Comparison of ENCODE assay signal across 8 cellular contexts in the genomic region with DNA sequence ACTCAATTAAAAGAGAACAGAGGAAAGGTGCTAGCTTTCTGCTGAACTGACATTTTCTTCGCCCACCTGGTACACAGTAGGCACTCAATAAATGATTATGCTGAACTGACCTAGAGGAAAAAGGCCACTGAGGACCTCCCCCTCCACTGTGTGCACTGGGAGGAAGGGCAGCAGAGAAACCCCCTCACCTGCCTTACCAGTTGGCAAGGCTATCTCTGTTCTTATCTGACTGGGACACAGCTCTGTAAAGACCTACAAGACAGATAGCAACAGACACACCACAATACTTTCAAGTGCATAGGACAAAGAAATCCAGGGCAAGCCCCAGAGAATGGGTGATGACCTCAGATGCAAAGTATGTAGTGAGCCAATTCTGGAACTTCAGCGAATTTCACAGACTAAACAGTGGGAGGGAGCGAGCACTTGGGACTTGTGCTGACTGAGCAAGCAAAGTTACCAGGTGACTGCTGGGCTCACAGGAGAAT. TPM values are rescaled to one million over a fixed set of nuclear protein-coding genes. Genes with fewer than 3 reads are reported as not detected.
DNase-seq lines count a peak whose midpoint lies in the region; ATAC-seq and TF ChIP-seq lines count a peak whose summit lies in the region.

No MANE protein-coding gene starts in this region.

- H3K36me3 ChIP-seq in brain microvascular endothelial cell (replicated peaks), result peaks cover 21% of the 10 kb centered on the region
- peaks cover 5 to 22% of the 10 kb centered on the region in 2 experiments for H3K36me3 ChIP-seq in mesenchymal stem cell (ENCODE audit: control insufficient read depth in 1 of 2, insufficient read depth in 2 of 2, low read depth in 1 of 2, low read length in 2 of 2)

- H3K79me1 ChIP-seq in mesenchymal stem cell (replicated peaks; ENCODE audit: low read length, poor library complexity, severe bottlenecking), result peaks cover 14% of the 10 kb centered on the region

- no peak overlapping the region for H3K4me2 ChIP-seq in mesenchymal stem cell (ENCODE audit: low read length, poor library complexity, severe bottlenecking)

- H3K27ac ChIP-seq in brain microvascular endothelial cell, result peak overlapping the region; percentile 98
- peak overlapping the region; percentile 93 for H3K27ac ChIP-seq in mesenchymal stem cell (ENCODE audit: low read length, poor library complexity, severe bottlenecking)

- H2AFZ ChIP-seq in mesenchymal stem cell (ENCODE audit: low read depth, low read length), result no peak overlapping the region

- peak overlapping the region; percentile 81 for H4K8ac ChIP-seq in mesenchymal stem cell (ENCODE audit: low read length)

- peak overlapping the region; percentile 49 for H2BK5ac ChIP-seq in mesenchymal stem cell (ENCODE audit: low read depth, low read length, poor library complexity, severe bottlenecking)

- no peak overlapping the region for H3K14ac ChIP-seq in mesenchymal stem cell (ENCODE audit: low read length in 2 of 2)

- DNase-seq in AG20443 (ENCODE audit: low spot score) (peak; percentile 88), brain microvascular endothelial cell (peak; percentile 94), mesenchymal stem cell (peak; percentile 99), activated gamma-delta T cell treated with Interleukin-2 at 50 U/mL for 16 hours (no peak), NK-92 (lab: John Stamatoyannopoulos, UW; ENCODE audit: unreplicated experiment) (no peak), NCI-H2107 (lab: John Stamatoyannopoulos, UW) (no peak), GM10266 (ENCODE audit: extremely low spot score) (no peak)

- in situ Hi-C loops in brain microvascular endothelial cell (cut with HindIII; ENCODE audit: low pct_ligation_motif_present, low sequenced_read_pairs), result no loop called here

- H2BK120ac ChIP-seq in mesenchymal stem cell (ENCODE audit: low read depth, low read length), result no peak overlapping the region

- no peak overlapping the region for H3K4me3 ChIP-seq in brain microvascular endothelial cell (ENCODE audit: low read depth, low read length)
- peak overlapping the region in 1 of 2 experiments; percentile 32 for H3K4me3 ChIP-seq in mesenchymal stem cell (ENCODE audit: insufficient read depth in 1 of 2, low read depth in 1 of 2, low read length in 2 of 2)

- peak; percentile 56 for ATAC-seq in HG02938 (IDR thresholded peaks at IDR 0.05; ENCODE audit: unreplicated experiment)

- H2AK5ac ChIP-seq in mesenchymal stem cell (ENCODE audit: low read length, severe bottlenecking), result peak overlapping the region; percentile 94

- H2BK12ac ChIP-seq in mesenchymal stem cell (ENCODE audit: low read length in 2 of 2), result no peak overlapping the region

- H3K27me3 ChIP-seq in brain microvascular endothelial cell (replicated peaks) (no peaks in the 10 kb centered on the region), mesenchymal stem cell (ENCODE audit: control insufficient read depth in 1 of 2, insufficient read depth in 1 of 2, low read length in 2 of 2) (no peaks in the 10 kb centered on the region)

- H3K23ac ChIP-seq in mesenchymal stem cell (ENCODE audit: low read length in 2 of 2), result no peak overlapping the region

- peak overlapping the region; percentile 64 to 86 for H3K18ac ChIP-seq in mesenchymal stem cell (ENCODE audit: low read depth in 1 of 2, low read length in 2 of 2)

- 31% methylated on average over 3 of the region's 3 CpGs for WGBS in mesenchymal stem cell

- H3K4ac ChIP-seq in mesenchymal stem cell (ENCODE audit: low read depth in 1 of 2, low read length in 2 of 2), result peak overlapping the region in 1 of 2 experiments; percentile 67

- H3K9me3 ChIP-seq in mesenchymal stem cell (ENCODE audit: control insufficient read depth, low read length), result peaks cover 9% of the 10 kb centered on the region

- H2BK15ac ChIP-seq in mesenchymal stem cell (ENCODE audit: low read depth, poor library complexity, severe bottlenecking), result no peak overlapping the region

- peak overlapping the region; percentile 91 for H4K91ac ChIP-seq in mesenchymal stem cell (ENCODE audit: low read length)

- H3K4me1 ChIP-seq in mesenchymal stem cell (ENCODE audit: control insufficient read depth, insufficient read depth, low read depth, low read length), result peaks cover 24% of the 10 kb centered on the region

- peak overlapping the region; percentile 67 for H3K9ac ChIP-seq in mesenchymal stem cell (ENCODE audit: low read length)

- TF ChIP-seq CTCF in brain microvascular endothelial cell (IDR thresholded peaks at IDR 0.05; ENCODE audit: low read depth, low read length, missing control alignments), result no peak
- TF ChIP-seq CTCF in GM10266 (IDR thresholded peaks at IDR 0.05; ENCODE audit: control insufficient read depth, insufficient read depth, low read depth, missing control alignments), result no peak

RNA-seq across cellular contexts. Expression of a gene that starts 30.4 kb away (rescaled TPM):
- 537 TPM for polyA plus RNA-seq in mesenchymal stem cell (2013, experiment 1 of 2)
- polyA plus RNA-seq in mesenchymal stem cell (2013, experiment 2 of 2), result 536 TPM

Comparison
In these comparisons a context has a peak if more than half of its experiments do, and no peak if none do; other contexts are left out.
1. DNase-seq: peak in AG20443 (single experiment), brain microvascular endothelial cell (single experiment) and mesenchymal stem cell (single experiment); none in activated gamma-delta T cell treated with Interleukin-2 at 50 U/mL for 16 hours (single experiment), NK-92 (single experiment), NCI-H2107 (single experiment) and GM10266 (single experiment).